16 cellular contexts compared by ENCODE assay signal in genomic region chr9:19967567-19968459, GRCh38.
DNase-seq lines count a peak whose midpoint lies in the region; ATAC-seq and TF ChIP-seq lines count a peak whose summit lies in the region.
"Had no signal": no experiment of that assay in that cellular context is flagged by ENCODE, and none has a peak within 500 bp of the region (broad histone marks: within the 10 kb centered on the region; RNA-seq: fewer than 3 reads in every experiment).

No MANE protein-coding gene starts in this region.

- peaks cover 31% of the 10 kb centered on the region for H3K4me1 Mint-ChIP-seq in neural crest cell

- H3K4me1 ChIP-seq in adipocyte (ENCODE audit: control insufficient read depth, insufficient read depth, low read length) (no peaks in the 10 kb centered on the region), left lung (no peaks in the 10 kb centered on the region)
- H3K4me1 ChIP-seq: tibial nerve had no signal

- no peak overlapping the region for H3K27ac ChIP-seq in left lung
- H3K27ac ChIP-seq: KMS-11, tibial nerve had no signal

- DNase-seq in NCI-H2081 (lab: John Stamatoyannopoulos, UW) (peak; percentile 29 to 52), NCI-H2081 treated with DMSO at 0.1 percent for 48 hours (lab: John Stamatoyannopoulos, UW) (no peak), NCI-H1694 treated with DMSO at 0.1 percent for 48 hours (lab: John Stamatoyannopoulos, UW) (peak; percentile 49), adipocyte (ENCODE audit: low read depth) (peak; percentile 1), neural crest cell (ENCODE audit: low read depth, low spot score) (no peak), NCI-H2029 (lab: John Stamatoyannopoulos, UW) (no peak), left lung (no peak)
- DNase-seq: caudate nucleus; mucosa of descending colon; stimulated activated CD8-positive, alpha-beta memory T cell treated with anti-CD3 and anti-CD28 coated beads, Interleukin-4, amount 100 ng/mL, for 48 hours had no signal

- no peak overlapping the region for H3K4me3 Mint-ChIP-seq in neural crest cell
- H3K4me3 Mint-ChIP-seq: activated naive CD4-positive, alpha-beta T cell treated with anti-CD3 and anti-CD28 coated beads, Interleukin-2, amount 50 U/mL, for 24 hours had no signal

- no peaks in the 10 kb centered on the region for H3K27me3 Mint-ChIP-seq in neural crest cell (ENCODE audit: low read depth)
- H3K27me3 Mint-ChIP-seq: activated naive CD4-positive, alpha-beta T cell treated with anti-CD3 and anti-CD28 coated beads, Interleukin-2, amount 50 U/mL, for 24 hours; progenitor cell of endocrine pancreas had no signal

- H3K27ac Mint-ChIP-seq in neural crest cell (ENCODE audit: unreplicated experiment): peak overlapping the region; percentile 52
- H3K27ac Mint-ChIP-seq: activated naive CD4-positive, alpha-beta T cell treated with anti-CD3 and anti-CD28 coated beads, Interleukin-2, amount 50 U/mL, for 24 hours; progenitor cell of endocrine pancreas had no signal

- H3K27me3 ChIP-seq in adipocyte (replicated peaks; ENCODE audit: control insufficient read depth, insufficient read depth, low read length) (no peaks in the 10 kb centered on the region), left lung (no peaks in the 10 kb centered on the region)
- H3K27me3 ChIP-seq: tibial nerve had no signal

- peaks cover 3% of the 10 kb centered on the region for H3K9me3 Mint-ChIP-seq in neural crest cell
- H3K9me3 Mint-ChIP-seq: activated naive CD4-positive, alpha-beta T cell treated with anti-CD3 and anti-CD28 coated beads, Interleukin-2, amount 50 U/mL, for 24 hours had no signal

- H3K36me3 ChIP-seq in adipocyte (ENCODE audit: control insufficient read depth, insufficient read depth, low read length, severe bottlenecking) (no peaks in the 10 kb centered on the region), left lung (no peaks in the 10 kb centered on the region)
- H3K36me3 ChIP-seq: tibial nerve had no signal

- intact Hi-C loops in left lung (cut with DNase I): no loop called here

- H3K9me3 ChIP-seq in adipocyte (ENCODE audit: control insufficient read depth, low read length) (no peaks in the 10 kb centered on the region), left lung (no peaks in the 10 kb centered on the region)
- H3K9me3 ChIP-seq: mucosa of descending colon, tibial nerve had no signal

- H3K4me3 ChIP-seq in adipocyte (ENCODE audit: low read length) (no peak overlapping the region), left lung (no peak overlapping the region)
- H3K4me3 ChIP-seq: mucosa of descending colon, tibial nerve had no signal

- no peak for TF ChIP-seq CTCF in neural crest cell (conservative IDR thresholded peaks at IDR 0.05)
- TF ChIP-seq CTCF in left lung (IDR thresholded peaks at IDR 0.05): no peak

- H3K36me3 Mint-ChIP-seq in neural crest cell (ENCODE audit: low read depth): no peaks in the 10 kb centered on the region
- H3K36me3 Mint-ChIP-seq: activated naive CD4-positive, alpha-beta T cell treated with anti-CD3 and anti-CD28 coated beads, Interleukin-2, amount 50 U/mL, for 24 hours had no signal

- H3K9ac ChIP-seq in adipocyte (ENCODE audit: low read length): no peak overlapping the region
- H3K9ac ChIP-seq: KMS-11 had no signal

- ATAC-seq in HG03095 (IDR thresholded peaks at IDR 0.05; ENCODE audit: unreplicated experiment): no peak
- no peak for ATAC-seq in left lung
- ATAC-seq: mucosa of descending colon, Right ventricle myocardium inferior had no signal

Comparison
In these comparisons a context has a peak if more than half of its experiments do, and no peak if none do; other contexts are left out.
1. DNase-seq: peak in NCI-H2081 (2 of 2), NCI-H1694 treated with DMSO at 0.1 percent for 48 hours (single experiment) and adipocyte (single experiment); none in NCI-H2081 treated with DMSO at 0.1 percent for 48 hours (single experiment), neural crest cell (single experiment), NCI-H2029 (single experiment) and left lung (0 of 2).